In genomic region chr11:66001941-66002647, GRCh38 we compare ENCODE assay signal across 1 cellular context.
TF ChIP-seq lines count a peak whose summit lies in the region.

TSS of gene BANF1 (plus strand) at chr11:66002503. CDS start at chr11:66003251, 748 bp downstream.
TSS of gene EIF1AD (minus strand) at chr11:66002157. CDS start at chr11:66000389, 1,768 bp downstream.

TF ChIP-seq in HepG2, 621 proteins besides CTCF, POLR2A, EP300 and RAD21 (continued from another document and continues in another):
- TF ChIP-seq AKNA (CRISPR knock-in tag; IDR thresholded peaks at IDR 0.05; ENCODE audit: borderline replicate concordance) (no peak), PHF21A (CRISPR knock-in tag; IDR thresholded peaks at IDR 0.05) (peak; percentile 93), SALL1 (CRISPR knock-in tag; IDR thresholded peaks at IDR 0.05) (peak; percentile 89), HOXA5 (CRISPR knock-in tag; IDR thresholded peaks at IDR 0.05) (peak; percentile 48), NR2F2 (IDR thresholded peaks at IDR 0.05; ENCODE audit: borderline replicate concordance, low read depth) (peak; percentile 71; the same call in 1 of the 2 replicates), ZNF446 (CRISPR knock-in tag; IDR thresholded peaks at IDR 0.05) (no peak; the same call in 1 of the 2 replicates), RFX1 (IDR thresholded peaks at IDR 0.05) (no peak), TCF7L2 (IDR thresholded peaks at IDR 0.05; ENCODE audit: low read depth, low read length) (no peak), TBX2 (CRISPR knock-in tag; IDR thresholded peaks at IDR 0.05; ENCODE audit: borderline replicate concordance) (peak; percentile 70; the same call in 1 of the 2 replicates), THAP8 (CRISPR knock-in tag; IDR thresholded peaks at IDR 0.05; ENCODE audit: borderline replicate concordance) (peak; percentile 90), HIVEP1 (CRISPR knock-in tag; IDR thresholded peaks at IDR 0.05) (peak; percentile 87), ATF4 (CRISPR knock-in tag; IDR thresholded peaks at IDR 0.05) (peak in 1 of 2 experiments; percentile 37; a peak in 1 of 4 replicates), SP1 (IDR thresholded peaks at IDR 0.05) (no peak), SP1 (CRISPR knock-in tag; IDR thresholded peaks at IDR 0.05) (peak; percentile 93), HOMEZ (CRISPR knock-in tag; IDR thresholded peaks at IDR 0.05; ENCODE audit: low read depth) (no peak), FOXA1 (IDR thresholded peaks at IDR 0.05) (no peak), FOXA1 (CRISPR knock-in tag; IDR thresholded peaks at IDR 0.05) (0 out of 2 replicates have a peak, but pooled peaks have one; percentile 19), NR1H2 (CRISPR knock-in tag; IDR thresholded peaks at IDR 0.05; ENCODE audit: borderline replicate concordance, low read depth) (no peak), CREB1 (IDR thresholded peaks at IDR 0.05) (no peak), CREB1 (CRISPR knock-in tag; IDR thresholded peaks at IDR 0.05) (peak; percentile 86), ZNF569 (CRISPR knock-in tag; IDR thresholded peaks at IDR 0.05; ENCODE audit: borderline replicate concordance) (no peak), ZNF597 (CRISPR knock-in tag; IDR thresholded peaks at IDR 0.05) (no peak), ZNF354B (CRISPR knock-in tag; IDR thresholded peaks at IDR 0.05) (no peak), ATM (IDR thresholded peaks at IDR 0.05; ENCODE audit: borderline replicate concordance) (no peak), ZNF747 (CRISPR knock-in tag; IDR thresholded peaks at IDR 0.05; ENCODE audit: borderline replicate concordance) (peak; percentile 88), ZFP1 (CRISPR knock-in tag; IDR thresholded peaks at IDR 0.05) (no peak), BATF2 (CRISPR knock-in tag; IDR thresholded peaks at IDR 0.05) (no peak), ZNF552 (CRISPR knock-in tag; IDR thresholded peaks at IDR 0.05; ENCODE audit: borderline replicate concordance) (peak; percentile 71; the same call in 1 of the 2 replicates), TBL1XR1 (IDR thresholded peaks at IDR 0.05; ENCODE audit: borderline replicate concordance, low read length, partially characterized antibody) (peak; percentile 76), ZNF414 (CRISPR knock-in tag; IDR thresholded peaks at IDR 0.05) (peak; percentile 85; the same call in 1 of the 2 replicates), IRX3 (CRISPR knock-in tag; IDR thresholded peaks at IDR 0.05; ENCODE audit: borderline replicate concordance, low read depth) (no peak), DNMT1 (CRISPR knock-in tag; IDR thresholded peaks at IDR 0.05) (peak; percentile 75; the same call in 1 of the 2 replicates), PHF20 (CRISPR knock-in tag; IDR thresholded peaks at IDR 0.05) (peak; percentile 99), TEAD2 (CRISPR knock-in tag; IDR thresholded peaks at IDR 0.05) (no peak; the same call in 1 of the 2 replicates), ASH2L (IDR thresholded peaks at IDR 0.05; ENCODE audit: insufficient read length, low read depth, low read length) (peak; percentile 99), MLXIP (CRISPR knock-in tag; IDR thresholded peaks at IDR 0.05; ENCODE audit: borderline replicate concordance) (no peak), HOXD1 (CRISPR knock-in tag; IDR thresholded peaks at IDR 0.05) (no peak), MZF1 (CRISPR knock-in tag; IDR thresholded peaks at IDR 0.05; ENCODE audit: borderline replicate concordance) (no peak), CBX2 (IDR thresholded peaks at IDR 0.05; ENCODE audit: low read depth, low read length) (no peak), CBX2 (CRISPR knock-in tag; IDR thresholded peaks at IDR 0.05; ENCODE audit: low read depth) (no peak), HOXA3 (CRISPR knock-in tag; IDR thresholded peaks at IDR 0.05) (peak; percentile 94), ELF1 (CRISPR knock-in tag; IDR thresholded peaks at IDR 0.05) (peak; percentile 96), MYPOP (CRISPR knock-in tag; IDR thresholded peaks at IDR 0.05) (no peak), CSRNP2 (CRISPR knock-in tag; conservative IDR thresholded peaks at IDR 0.05; ENCODE audit: low read depth) (0 out of 2 replicates have a peak, but pooled peaks have one; percentile 51), ZNF766 (CRISPR knock-in tag; IDR thresholded peaks at IDR 0.05; ENCODE audit: borderline replicate concordance) (no peak), TERF1 (CRISPR knock-in tag; IDR thresholded peaks at IDR 0.05) (no peak)
